In the genomic region with DNA sequence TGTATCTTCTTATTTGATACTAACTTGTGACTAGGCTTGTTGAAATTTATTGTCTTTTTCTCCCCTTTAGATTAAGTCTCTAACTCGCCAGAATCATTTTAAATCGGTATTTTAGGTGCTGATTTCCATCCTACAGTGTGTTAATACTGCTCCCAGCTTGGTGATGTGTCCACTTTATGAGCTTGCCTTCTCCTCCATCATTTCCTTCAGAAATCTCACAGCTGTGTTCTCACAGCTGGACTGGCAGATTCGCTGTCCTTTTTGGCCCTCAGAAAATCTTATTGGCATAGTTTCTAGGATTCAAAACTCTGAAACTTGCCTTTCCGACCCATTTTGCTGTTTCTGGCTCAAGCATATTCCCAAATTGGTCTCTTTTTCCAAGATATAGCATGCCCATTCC, we compare ENCODE assay signal across 19 cellular contexts. TPM values are rescaled to one million over a fixed set of nuclear protein-coding genes. Genes with fewer than 3 reads are reported as not detected.
"Had no signal": no experiment of that assay in that cellular context is flagged by ENCODE, and none has a peak within 500 bp of the region (broad histone marks: within the 10 kb centered on the region; RNA-seq: fewer than 3 reads in every experiment).

No MANE protein-coding gene starts in this region.

- H3K4me1 Mint-ChIP-seq: endodermal cell; neural progenitor cell; stimulated activated naive B cell treated with anti-CD40 and anti-IgM and Interleukin-4, amounts not matched to agents 10 μg/mL and 1 μg/mL and 100 μg/mL, for 72 hours had no signal

- H3K4me3 Mint-ChIP-seq: endodermal cell; mesothelial cell of epicardium; neural progenitor cell; stimulated activated naive B cell treated with anti-CD40 and anti-IgM and Interleukin-4, amounts not matched to agents 10 μg/mL and 1 μg/mL and 100 μg/mL, for 72 hours had no signal

- H3K4me2 ChIP-seq: neural progenitor cell, smooth muscle cell had no signal

- H3K9me3 Mint-ChIP-seq: activated naive CD4-positive, alpha-beta T cell treated with anti-CD3 and anti-CD28 coated beads, Interleukin-2, amount 50 U/mL, for 72 hours; endodermal cell; mesothelial cell of epicardium; neural progenitor cell; stimulated activated naive B cell treated with anti-CD40 and anti-IgM and Interleukin-4, amounts not matched to agents 10 μg/mL and 1 μg/mL and 100 μg/mL, for 72 hours had no signal

- H3K4me3 ChIP-seq: neural progenitor cell, smooth muscle cell, testis, upper lobe of right lung had no signal

- H3K9ac ChIP-seq: neural progenitor cell, parathyroid adenoma had no signal

- H2AFZ ChIP-seq: neural progenitor cell, parathyroid adenoma had no signal

- H3K79me2 ChIP-seq: parathyroid adenoma had no signal

- H3K36me3 ChIP-seq: neural progenitor cell, upper lobe of right lung had no signal

- H3K9me3 ChIP-seq: testis, upper lobe of right lung had no signal

- ATAC-seq: activated CD4-positive, CD25-positive, alpha-beta regulatory T cell treated with anti-CD3 and anti-CD28 coated beads, Interleukin-2, amount 50 U/mL, for 24 hours; activated naive CD4-positive, alpha-beta T cell treated with anti-CD3 and anti-CD28 coated beads, Interleukin-2, amount 50 U/mL, for 72 hours; stimulated activated naive B cell treated with anti-CD40 and anti-IgM and Interleukin-4, amounts not matched to agents 10 μg/mL and 1 μg/mL and 100 μg/mL, for 72 hours; upper lobe of right lung had no signal

- DNase-seq: activated CD4-positive, alpha-beta T cell treated with anti-CD3 and anti-CD28 coated beads, Interleukin-2, amount 50 U/mL, for 4 hours; activated effector memory CD4-positive, alpha-beta T cell treated with Interleukin-2 at 50 U/mL for 16 hours; activated T-cell treated with anti-CD3 and anti-CD28 coated beads, Interleukin-2, amount 50 U/mL, for 1 hour; amniotic stem cell; erythroblast; foreskin melanocyte; kidney; retina; stimulated activated naive B cell treated with anti-CD40 and anti-IgM and Interleukin-4, amounts not matched to agents 10 μg/mL and 1 μg/mL and 100 μg/mL, for 72 hours; testis; upper lobe of right lung had no signal

- H3K36me3 Mint-ChIP-seq: activated naive CD4-positive, alpha-beta T cell treated with anti-CD3 and anti-CD28 coated beads, Interleukin-2, amount 50 U/mL, for 72 hours; mesothelial cell of epicardium; neural progenitor cell; stimulated activated naive B cell treated with anti-CD40 and anti-IgM and Interleukin-4, amounts not matched to agents 10 μg/mL and 1 μg/mL and 100 μg/mL, for 72 hours had no signal

- H3K27ac ChIP-seq: neural progenitor cell, parathyroid adenoma, testis, upper lobe of right lung had no signal

- H3K27me3 ChIP-seq: neural progenitor cell, testis, upper lobe of right lung had no signal

- H3K27ac Mint-ChIP-seq: activated naive CD4-positive, alpha-beta T cell treated with anti-CD3 and anti-CD28 coated beads, Interleukin-2, amount 50 U/mL, for 72 hours; endodermal cell; mesothelial cell of epicardium; neural progenitor cell; stimulated activated naive B cell treated with anti-CD40 and anti-IgM and Interleukin-4, amounts not matched to agents 10 μg/mL and 1 μg/mL and 100 μg/mL, for 72 hours had no signal

- H3K4me1 ChIP-seq: neural progenitor cell, parathyroid adenoma, upper lobe of right lung had no signal

RNA-seq across cellular contexts. Expression of a gene that starts 49.8 kb away (rescaled TPM):
- total RNA-seq: myocyte, smooth muscle cell had no signal
